8 cellular contexts compared by ENCODE assay signal in genomic region chr19:35745328-35746086, GRCh38. TPM values are rescaled to one million over a fixed set of nuclear protein-coding genes. Genes with fewer than 3 reads are reported as not detected.
DNase-seq lines count a peak whose midpoint lies in the region; ATAC-seq and TF ChIP-seq lines count a peak whose summit lies in the region.

A gene with protein sequence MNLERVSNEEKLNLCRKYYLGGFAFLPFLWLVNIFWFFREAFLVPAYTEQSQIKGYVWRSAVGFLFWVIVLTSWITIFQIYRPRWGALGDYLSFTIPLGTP (plus strand): TSS chr19:35745651. CDS start chr19:35745931, 280 bp downstream.
A gene with protein sequence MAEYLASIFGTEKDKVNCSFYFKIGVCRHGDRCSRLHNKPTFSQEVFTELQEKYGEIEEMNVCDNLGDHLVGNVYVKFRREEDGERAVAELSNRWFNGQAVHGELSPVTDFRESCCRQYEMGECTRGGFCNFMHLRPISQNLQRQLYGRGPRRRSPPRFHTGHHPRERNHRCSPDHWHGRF (minus strand): TSS chr19:35745418. CDS start chr19:35745391, 27 bp downstream.

- H3K27ac ChIP-seq in adipose tissue (ENCODE audit: low read depth, low read length) (peak within 1 kb of the TSS; percentile 98), parathyroid adenoma (peak within 1 kb of the TSS; percentile 99), tibial artery (peak within 1 kb of the TSS; percentile 98 to 99)

- H3K4me2 ChIP-seq in parathyroid adenoma (ENCODE audit: low read length), result peak within 1 kb of the TSS; percentile 88

- H3K4me3 ChIP-seq in GM12875 (ENCODE audit: low read depth, low read length) (peak within 1 kb of the TSS; percentile 62), parathyroid adenoma (ENCODE audit: low read depth, low read length) (peak within 1 kb of the TSS; percentile 99), tibial artery (peak within 1 kb of the TSS; percentile 80 to 96)

- no peaks in the 10 kb centered on the region for H3K79me2 ChIP-seq in parathyroid adenoma

- WGBS in adipose tissue, 3 donors, result 0% methylated on average over 40 of the region's 40 CpGs

- H3K9me3 ChIP-seq in parathyroid adenoma (ENCODE audit: control insufficient read depth, low read length), result no peaks in the 10 kb centered on the region
- H3K9me3 ChIP-seq in tibial artery, result no peaks in the 10 kb centered on the region

- DNase-seq in NCI-H146 treated with DMSO at 0.1 percent for 48 hours (lab: John Stamatoyannopoulos, UW; ENCODE audit: unreplicated experiment) (peak; percentile 99), T-helper 1 cell (peak; percentile 94 to 100 (median 96)), cardiac septum (ENCODE audit: low spot score) (peak; percentile 98), tibial artery (peak; percentile 98 to 99)

- no peaks in the 10 kb centered on the region for H3K36me3 ChIP-seq in parathyroid adenoma (ENCODE audit: control insufficient read depth, insufficient read depth, low read length)
- H3K36me3 ChIP-seq in tibial artery, result peaks cover 0 to 7% (median 0%) of the 10 kb centered on the region in 3 donors

- intact Hi-C loops in cardiac septum (cut with DNase I) (loop anchor here (2.0 kb wide), 1 partner anchor 185 kb away; no protein-coding TSS in a partner anchor), tibial artery (cut with DNase I; ENCODE audit: low total_unique reads) (no loop called here)

- peak; percentile 37 for ATAC-seq in HG02852 (IDR thresholded peaks at IDR 0.05; ENCODE audit: unreplicated experiment)

- H3K27me3 ChIP-seq in parathyroid adenoma (ENCODE audit: control insufficient read depth, insufficient read depth, low read length) (no peaks in the 10 kb centered on the region), tibial artery (no peaks in the 10 kb centered on the region)

- peak within 1 kb of the TSS; percentile 87 for H2AFZ ChIP-seq in parathyroid adenoma

- H3K4me1 ChIP-seq in parathyroid adenoma (peaks cover 8% of the 10 kb centered on the region), tibial artery (peaks cover 0 to 58% (median 43%) of the 10 kb centered on the region in 4 donors)

- TF ChIP-seq CTCF in GM12875 (IDR thresholded peaks at IDR 0.05; ENCODE audit: borderline replicate concordance, insufficient read depth, low read depth, low read length), result no peak
- TF ChIP-seq CTCF in parathyroid adenoma (IDR thresholded peaks at IDR 0.05), result no peak
- TF ChIP-seq CTCF in tibial artery (IDR thresholded peaks at IDR 0.05), result no peak

- peak within 1 kb of the TSS; percentile 57 for H3K9ac ChIP-seq in parathyroid adenoma

RNA-seq across cellular contexts. Expression of the first gene that starts in this region (rescaled TPM):
- polyA plus RNA-seq in adipose tissue, result 10 to 100 TPM; 37.2 to 57.2 (median 49.9) TPM
- 43.2 TPM for total RNA-seq in cardiac septum

RNA-seq across cellular contexts. Expression of the second gene that starts in this region (rescaled TPM):
- 10 to 100 TPM; 13.2 to 30.3 (median 28.8) TPM for polyA plus RNA-seq in adipose tissue
- total RNA-seq in cardiac septum, result 24.9 TPM

Comparison
In these comparisons a context has a peak if more than half of its experiments do, and no peak if none do; other contexts are left out.
1. Peak in every context shown above with its lines: DNase-seq, ATAC-seq, H3K4me3 ChIP-seq and H3K27ac ChIP-seq.